8 cellular contexts compared by ENCODE assay signal in genomic region chr11:64318694-64319420, GRCh38. TPM values are rescaled to one million over a fixed set of nuclear protein-coding genes. Genes with fewer than 3 reads are reported as not detected.
DNase-seq lines count a peak whose midpoint lies in the region; ATAC-seq and TF ChIP-seq lines count a peak whose summit lies in the region.

No MANE protein-coding gene starts in this region.

- no peaks in the 10 kb centered on the region for H3K9me3 Mint-ChIP-seq in dendritic cell treated with granulocyte-macrophage colony-stimulating factor and Interleukin-4, amounts not matched to agents 40 ng/mL and 50 ng/mL, for 4 days
- H3K9me3 Mint-ChIP-seq in natural killer cell = no peaks in the 10 kb centered on the region

- no peak for TF ChIP-seq CTCF in BE2C (IDR thresholded peaks at IDR 0.05; ENCODE audit: low read depth, low read length)
- TF ChIP-seq CTCF in LNCaP clone FGC (IDR thresholded peaks at IDR 0.05; ENCODE audit: control insufficient read depth, extremely low read depth, insufficient read depth) = no peak
- TF ChIP-seq CTCF in natural killer cell (IDR thresholded peaks at IDR 0.05) = no peak

- no peaks in the 10 kb centered on the region for H3K27me3 Mint-ChIP-seq in dendritic cell treated with granulocyte-macrophage colony-stimulating factor and Interleukin-4, amounts not matched to agents 40 ng/mL and 50 ng/mL, for 4 days
- no peaks in the 10 kb centered on the region for H3K27me3 Mint-ChIP-seq in natural killer cell (ENCODE audit: low read depth in 2 of 2)

- H3K27me3 ChIP-seq in BE2C = no peaks in the 10 kb centered on the region

- no peaks in the 10 kb centered on the region for H3K9me3 ChIP-seq in BE2C

- H3K4me1 ChIP-seq in BE2C = no peaks in the 10 kb centered on the region

- intact Hi-C loops in dendritic cell treated with granulocyte-macrophage colony-stimulating factor and Interleukin-4, amounts not matched to agents 40 ng/mL and 50 ng/mL, for 4 days (cut with micrococcal nuclease) = no loop called here
- intact Hi-C loops in natural killer cell (cut with micrococcal nuclease) = loop anchor here (1.0 to 5.0 kb wide), 2 partner anchors 12 to 132 kb away; partner anchors contain the start of gene STIP1

- H3K27ac Mint-ChIP-seq in dendritic cell treated with granulocyte-macrophage colony-stimulating factor and Interleukin-4, amounts not matched to agents 40 ng/mL and 50 ng/mL, for 4 days = peak overlapping the region; percentile 96
- peak overlapping the region; percentile 88 to 99 for H3K27ac Mint-ChIP-seq in natural killer cell

- peak overlapping the region; percentile 80 for H3K4me3 Mint-ChIP-seq in dendritic cell treated with granulocyte-macrophage colony-stimulating factor and Interleukin-4, amounts not matched to agents 40 ng/mL and 50 ng/mL, for 4 days
- peak overlapping the region; percentile 97 for H3K4me3 Mint-ChIP-seq in natural killer cell

- 0 out of 2 replicates have a peak, but pooled peaks cover 6% of the 10 kb centered on the region for H3K36me3 ChIP-seq in BE2C

- peaks cover 88% of the 10 kb centered on the region for H3K36me3 Mint-ChIP-seq in dendritic cell treated with granulocyte-macrophage colony-stimulating factor and Interleukin-4, amounts not matched to agents 40 ng/mL and 50 ng/mL, for 4 days (ENCODE audit: low read depth)
- no peaks in the 10 kb centered on the region for H3K36me3 Mint-ChIP-seq in natural killer cell

- no peak for ATAC-seq in natural killer cell

- H3K4me3 ChIP-seq in BE2C (ENCODE audit: low read depth, low read length) (peak overlapping the region; percentile 78), LNCaP clone FGC (ENCODE audit: low read depth, low read length) (peak overlapping the region; percentile 83)

- no peak for DNase-seq in BE2C
- DNase-seq in LNCaP clone FGC (ENCODE audit: low read depth) = no peak
- no peak for DNase-seq in natural killer cell
- no peak for DNase-seq in NCI-H510A (lab: John Stamatoyannopoulos, UW)
- no peak for DNase-seq in NCI-H1105 (lab: John Stamatoyannopoulos, UW)
- DNase-seq in activated CD8-positive, alpha-beta memory T cell treated with anti-CD3 and anti-CD28 coated beads for 24 hours = no peak
- no peak for DNase-seq in EL

- H3K4me1 Mint-ChIP-seq in dendritic cell treated with granulocyte-macrophage colony-stimulating factor and Interleukin-4, amounts not matched to agents 40 ng/mL and 50 ng/mL, for 4 days (ENCODE audit: low read depth) = peaks cover 56% of the 10 kb centered on the region
- H3K4me1 Mint-ChIP-seq in natural killer cell = peaks cover 46 to 51% of the 10 kb centered on the region in 2 donors

RNA-seq across cellular contexts. Expression of gene PRDX5, which starts 0.9 kb away (rescaled TPM):
- polyA plus RNA-seq in BE2C (2012; ENCODE audit: insufficient read depth, insufficient read length, low read depth) = 187 TPM
- 100 to 1,000 TPM in 1 of 3 donors, 10 to 100 TPM in 2; 85.9 to 104 (median 88.8) TPM for total RNA-seq in natural killer cell

RNA-seq across cellular contexts. Expression of gene TRMT112, which starts 1.5 kb away (rescaled TPM):
- 825 TPM for polyA plus RNA-seq in BE2C (2012; ENCODE audit: insufficient read depth, insufficient read length, low read depth)
- 100 to 1,000 TPM in 2 of 3 donors, 10 to 100 TPM in 1; 98.4 to 106 (median 105) TPM for total RNA-seq in natural killer cell

RNA-seq across cellular contexts. Expression of gene ESRRA, which starts 13.5 kb away (rescaled TPM):
- polyA plus RNA-seq in BE2C (2012; ENCODE audit: insufficient read depth, insufficient read length, low read depth) = 45.7 TPM
- total RNA-seq in natural killer cell = 10 to 100 TPM; 47.1 to 51.3 (median 50.0) TPM

RNA-seq across cellular contexts. Expression of gene CATSPERZ, which starts 18.7 kb away (rescaled TPM):
- not detected for polyA plus RNA-seq in BE2C (2012; ENCODE audit: insufficient read depth, insufficient read length, low read depth)
- total RNA-seq in natural killer cell = under 1 TPM in 2 of 3 donors, not detected in 1; 0.80 to 0.90 TPM

RNA-seq across cellular contexts. Expression of gene CCDC88B, which starts 21.1 kb away (rescaled TPM):
- polyA plus RNA-seq in BE2C (2012; ENCODE audit: insufficient read depth, insufficient read length, low read depth) = 1.4 TPM
- 100 to 1,000 TPM; 262 to 276 (median 272) TPM for total RNA-seq in natural killer cell
